8 cellular contexts compared by ENCODE assay signal in the genomic region with DNA sequence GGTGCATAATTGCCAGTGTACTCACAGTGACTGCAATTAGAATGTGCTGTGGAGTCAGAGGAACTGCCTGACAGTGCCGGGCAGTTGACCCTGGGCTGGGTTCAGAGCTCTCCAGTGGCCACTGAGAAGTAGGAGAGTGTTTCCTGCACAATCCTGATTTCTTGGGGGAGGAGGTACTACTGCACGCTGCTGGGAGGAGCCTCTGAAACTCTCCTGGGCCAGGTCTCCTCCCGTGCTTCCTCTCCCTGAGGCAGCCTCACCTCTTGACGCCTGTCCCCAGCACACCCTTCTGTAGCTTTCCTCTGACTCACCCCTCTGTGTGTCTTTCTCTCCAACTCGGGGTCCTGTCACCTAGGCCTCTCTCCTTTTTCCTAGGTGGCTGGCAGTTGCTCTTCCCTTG.
DNase-seq lines count a peak whose midpoint lies in the region; ATAC-seq, FAIRE-seq and TF ChIP-seq lines count a peak whose summit lies in the region.
"Not testable (repeated sequence)": the region's sequence is repeated elsewhere in the genome, so short reads cannot be mapped to it uniquely, and the experiment has no call there.

No MANE protein-coding gene starts in this region.

- H3K27me3 Mint-ChIP-seq in CD4-positive, CD25-positive, alpha-beta regulatory T cell; activated T-cell treated with anti-CD3 and anti-CD28 coated beads, Interleukin-2, amount 50 U/mL, for 4 hours (ENCODE audit: low read depth); astrocyte (ENCODE audit: low read depth, unreplicated experiment); immature natural killer cell (ENCODE audit: low read depth in 3 of 3); naive thymus-derived CD8-positive, alpha-beta T cell; stimulated activated naive CD8-positive, alpha-beta T cell treated with anti-CD3 and anti-CD28 coated beads, Interleukin-15, Interleukin-2, amounts not matched to agents 100 ng/mL and 50 ng/mL, for 24 hours: not testable (repeated sequence)

- peak overlapping the region; percentile 86 for H3K27ac ChIP-seq in CD4-positive, CD25-positive, alpha-beta regulatory T cell (ENCODE audit: insufficient read depth, low read length, poor library complexity, severe bottlenecking)
- H3K27ac ChIP-seq in astrocyte (ENCODE audit: low read depth, low read length) = not testable (repeated sequence)

- peak overlapping the region; percentile 80 to 88 (median 87) for H3K27ac Mint-ChIP-seq in CD4-positive, CD25-positive, alpha-beta regulatory T cell
- H3K27ac Mint-ChIP-seq in astrocyte (ENCODE audit: unreplicated experiment) = peak overlapping the region; percentile 18
- peak overlapping the region in 4 of 6 donors; percentile 53 to 72 (median 60) for H3K27ac Mint-ChIP-seq in immature natural killer cell
- peak overlapping the region in 3 of 10 donors; percentile 36 to 60 (median 40) for H3K27ac Mint-ChIP-seq in naive thymus-derived CD8-positive, alpha-beta T cell
- H3K27ac Mint-ChIP-seq in stimulated activated naive CD8-positive, alpha-beta T cell treated with anti-CD3 and anti-CD28 coated beads, Interleukin-15, Interleukin-2, amounts not matched to agents 100 ng/mL and 50 ng/mL, for 24 hours = peak overlapping the region; percentile 82

- H4K20me1 ChIP-seq in astrocyte (ENCODE audit: insufficient read depth, low read length) = peaks cover 38% of the 10 kb centered on the region

- H3K4me2 ChIP-seq in astrocyte (ENCODE audit: low read length) = not testable (repeated sequence)

- peaks cover 0 to 47% (median 17%) of the 10 kb centered on the region in 4 donors for H3K4me1 Mint-ChIP-seq in CD4-positive, CD25-positive, alpha-beta regulatory T cell
- peaks cover 43% of the 10 kb centered on the region for H3K4me1 Mint-ChIP-seq in activated T-cell treated with anti-CD3 and anti-CD28 coated beads, Interleukin-2, amount 50 U/mL, for 4 hours (ENCODE audit: low read depth)
- peaks cover 21% of the 10 kb centered on the region for H3K4me1 Mint-ChIP-seq in astrocyte (ENCODE audit: low read depth, unreplicated experiment)
- H3K4me1 Mint-ChIP-seq in immature natural killer cell = peaks cover 19 to 25% of the 10 kb centered on the region in 2 donors
- peaks cover 0 to 24% (median 2%) of the 10 kb centered on the region in 4 donors for H3K4me1 Mint-ChIP-seq in naive thymus-derived CD8-positive, alpha-beta T cell
- H3K4me1 Mint-ChIP-seq in stimulated activated naive CD8-positive, alpha-beta T cell treated with anti-CD3 and anti-CD28 coated beads, Interleukin-15, Interleukin-2, amounts not matched to agents 100 ng/mL and 50 ng/mL, for 24 hours (ENCODE audit: low read depth) = peaks cover 65% of the 10 kb centered on the region

- H3K27me3 ChIP-seq in CD4-positive, CD25-positive, alpha-beta regulatory T cell (ENCODE audit: control insufficient read depth, insufficient read depth, low read length); astrocyte (ENCODE audit: insufficient read depth, low read length): not testable (repeated sequence)

- peaks cover 26% of the 10 kb centered on the region for H3K4me1 ChIP-seq in CD4-positive, CD25-positive, alpha-beta regulatory T cell (ENCODE audit: control insufficient read depth, insufficient read depth, low read length, poor library complexity, severe bottlenecking)
- H3K4me1 ChIP-seq in astrocyte (ENCODE audit: insufficient read depth, low read length) = not testable (repeated sequence)

- POLR2A ChIA-PET in naive thymus-derived CD8-positive, alpha-beta T cell (lab: Charles Lee) = not testable (repeated sequence)

- peak; percentile 69 to 74 for ATAC-seq in CD4-positive, CD25-positive, alpha-beta regulatory T cell (ENCODE audit: low read depth in 2 of 2)
- peak; percentile 8 for ATAC-seq in SK-N-SH treated with all-trans-retinoic acid at 6 μM for 48 hours
- ATAC-seq in activated T-cell treated with anti-CD3 and anti-CD28 coated beads, Interleukin-2, amount 50 U/mL, for 4 hours = peak; percentile 28 to 54
- ATAC-seq in naive thymus-derived CD8-positive, alpha-beta T cell = peak; percentile 25 to 28

- not testable (repeated sequence) for H3K36me3 ChIP-seq in CD4-positive, CD25-positive, alpha-beta regulatory T cell (ENCODE audit: control insufficient read depth, insufficient read depth, low read length); astrocyte (ENCODE audit: insufficient read depth, low read length)

- H3K9ac ChIP-seq in astrocyte (ENCODE audit: low read length) = not testable (repeated sequence)

- not testable (repeated sequence) for H2AFZ ChIP-seq in astrocyte (ENCODE audit: low read depth, low read length)

- DNase-seq in CD4-positive, CD25-positive, alpha-beta regulatory T cell = peak in 2 of 3 donors; percentile 40 to 54
- DNase-seq in HT1080 (ENCODE audit: low read depth) = peak; percentile 8
- DNase-seq in activated T-cell treated with anti-CD3 and anti-CD28 coated beads, Interleukin-2, amount 50 U/mL, for 4 hours; astrocyte (ENCODE audit: low read depth); immature natural killer cell; naive thymus-derived CD8-positive, alpha-beta T cell: not testable (repeated sequence)

- not testable (repeated sequence) for H3K9me3 ChIP-seq in CD4-positive, CD25-positive, alpha-beta regulatory T cell (ENCODE audit: control insufficient read depth in 2 of 2, low read length in 2 of 2); astrocyte (ENCODE audit: insufficient read depth, low read depth, low read length)

- H3K9me3 Mint-ChIP-seq in CD4-positive, CD25-positive, alpha-beta regulatory T cell; activated T-cell treated with anti-CD3 and anti-CD28 coated beads, Interleukin-2, amount 50 U/mL, for 4 hours; astrocyte (ENCODE audit: unreplicated experiment); immature natural killer cell; naive thymus-derived CD8-positive, alpha-beta T cell; stimulated activated naive CD8-positive, alpha-beta T cell treated with anti-CD3 and anti-CD28 coated beads, Interleukin-15, Interleukin-2, amounts not matched to agents 100 ng/mL and 50 ng/mL, for 24 hours: not testable (repeated sequence)

- H3K4me3 ChIP-seq in CD4-positive, CD25-positive, alpha-beta regulatory T cell (ENCODE audit: low read depth, low read length) = peak overlapping the region; percentile 90
- not testable (repeated sequence) for H3K4me3 ChIP-seq in astrocyte (ENCODE audit: insufficient read depth, low read depth, low read length)

- FAIRE-seq in astrocyte (lab: Jason Lieb, UNC) = not testable (repeated sequence)

- H3K36me3 Mint-ChIP-seq in CD4-positive, CD25-positive, alpha-beta regulatory T cell = peaks cover 11% of the 10 kb centered on the region
- peaks cover 18% of the 10 kb centered on the region for H3K36me3 Mint-ChIP-seq in activated T-cell treated with anti-CD3 and anti-CD28 coated beads, Interleukin-2, amount 50 U/mL, for 4 hours (ENCODE audit: insufficient read depth)
- not testable (repeated sequence) for H3K36me3 Mint-ChIP-seq in astrocyte (ENCODE audit: low read depth, unreplicated experiment); immature natural killer cell; naive thymus-derived CD8-positive, alpha-beta T cell
- peaks cover 17% of the 10 kb centered on the region for H3K36me3 Mint-ChIP-seq in stimulated activated naive CD8-positive, alpha-beta T cell treated with anti-CD3 and anti-CD28 coated beads, Interleukin-15, Interleukin-2, amounts not matched to agents 100 ng/mL and 50 ng/mL, for 24 hours (ENCODE audit: low read depth)

- H3K79me2 ChIP-seq in astrocyte (ENCODE audit: insufficient read depth, low read length) = peaks cover 70% of the 10 kb centered on the region

- peak overlapping the region; percentile 72 to 93 (median 82) for H3K4me3 Mint-ChIP-seq in CD4-positive, CD25-positive, alpha-beta regulatory T cell
- peak overlapping the region; percentile 65 for H3K4me3 Mint-ChIP-seq in activated T-cell treated with anti-CD3 and anti-CD28 coated beads, Interleukin-2, amount 50 U/mL, for 4 hours
- not testable (repeated sequence) for H3K4me3 Mint-ChIP-seq in astrocyte (ENCODE audit: unreplicated experiment); immature natural killer cell
- H3K4me3 Mint-ChIP-seq in naive thymus-derived CD8-positive, alpha-beta T cell = peak overlapping the region in 2 of 10 donors; percentile 10 to 61
- peak overlapping the region; percentile 54 for H3K4me3 Mint-ChIP-seq in stimulated activated naive CD8-positive, alpha-beta T cell treated with anti-CD3 and anti-CD28 coated beads, Interleukin-15, Interleukin-2, amounts not matched to agents 100 ng/mL and 50 ng/mL, for 24 hours

- TF ChIP-seq CTCF in astrocyte (IDR thresholded peaks at IDR 0.05; ENCODE audit: insufficient read depth, low read depth, low read length) = not testable (repeated sequence)

Comparison
In these comparisons a context has a peak if more than half of its experiments do, and no peak if none do; other contexts are left out.
1. ATAC-seq: peak in every context shown above with its lines; median percentile 72 in CD4-positive, CD25-positive, alpha-beta regulatory T cell; 41 in activated T-cell treated with anti-CD3 and anti-CD28 coated beads, Interleukin-2, amount 50 U/mL, for 4 hours; 26 in naive thymus-derived CD8-positive, alpha-beta T cell; 8 in SK-N-SH treated with all-trans-retinoic acid at 6 μM for 48 hours.